19 cellular contexts compared by ENCODE assay signal in genomic region chr16:2243031-2243528, GRCh38. TPM values are rescaled to one million over a fixed set of nuclear protein-coding genes. Genes with fewer than 3 reads are reported as not detected.
DNase-seq lines count a peak whose midpoint lies in the region; ATAC-seq and TF ChIP-seq lines count a peak whose summit lies in the region.
"Had no signal": no experiment of that assay in that cellular context is flagged by ENCODE, and none has a peak within 500 bp of the region (broad histone marks: within the 10 kb centered on the region; RNA-seq: fewer than 3 reads in every experiment).

No MANE protein-coding gene starts in this region.

- DNase-seq in left ventricle myocardium superior (peak; percentile 33), cardiac septum (ENCODE audit: low spot score) (no peak), SK-MEL-5 (ENCODE audit: low read depth, low spot score) (peak; percentile 66), mesendoderm (peak; percentile 55), GM13976 (ENCODE audit: low spot score) (no peak), midbrain (lab: John Stamatoyannopoulos, UW) (no peak)
- DNase-seq: activated CD4-positive, alpha-beta memory T cell treated with anti-CD3 and anti-CD28 coated beads for 36 hours; activated T-cell treated with anti-CD3 and anti-CD28 coated beads, Interleukin-2, amount 50 U/mL, for 24 hours; CD4-positive, alpha-beta memory T cell; cortex of kidney; EL; NCI-H1436; NCI-H774; stimulated activated CD4-positive, alpha-beta T cell treated with anti-CD3 and anti-CD28 coated beads, Interleukin-4, amount 100 ng/mL, for 1 hour; T-cell had no signal

- H3K27me3 ChIP-seq in mesendoderm (ENCODE audit: insufficient read depth, low read length, poor library complexity): no peaks in the 10 kb centered on the region
- H3K27me3 ChIP-seq: pancreas had no signal

- H3K9ac ChIP-seq in mesendoderm (ENCODE audit: low read length): no peak overlapping the region

- no peak overlapping the region for H2BK5ac ChIP-seq in mesendoderm (ENCODE audit: low read length)

- in situ Hi-C loops in SK-MEL-5 (cut with HindIII; ENCODE audit: low pct_unique_long_range_greater_than_20kb, low sequenced_read_pairs) (no loop called here), GM13976 (cut with MboI; ENCODE audit: low sequenced_read_pairs, unreplicated experiment) (no loop called here)

- no peak for TF ChIP-seq CTCF in GM13976 (IDR thresholded peaks at IDR 0.05; ENCODE audit: borderline replicate concordance, control extremely low read depth, extremely low read depth, insufficient read depth, missing control alignments)

- no peaks in the 10 kb centered on the region for H3K4me1 ChIP-seq in mesendoderm (ENCODE audit: control insufficient read depth, low read depth, low read length)
- H3K4me1 ChIP-seq: pancreas had no signal

- no CpG with 5 or more reads among the region's 19 CpGs for WGBS in mesendoderm (ENCODE audit: extremely low coverage, insufficient coverage, low lambda C conversion rate)

- peaks cover 6% of the 10 kb centered on the region for H3K36me3 ChIP-seq in mesendoderm (ENCODE audit: control insufficient read depth, insufficient read depth, low read length)

- intact Hi-C loops in left ventricle myocardium superior (cut with micrococcal nuclease) (no loop called here), cardiac septum (cut with DNase I) (no loop called here)

- no peak overlapping the region for H2BK120ac ChIP-seq in mesendoderm (ENCODE audit: low read depth, low read length)

- no peak overlapping the region for H3K4me3 ChIP-seq in mesendoderm (ENCODE audit: low read length)
- H3K4me3 ChIP-seq: GM12878, pancreas had no signal

- no peaks in the 10 kb centered on the region for H3K79me2 ChIP-seq in mesendoderm (ENCODE audit: control insufficient read depth, insufficient read depth, low read length)

- H2BK15ac ChIP-seq in mesendoderm (replicated peaks; ENCODE audit: low read depth): no peak overlapping the region

- H3K18ac ChIP-seq in mesendoderm (ENCODE audit: low read length): no peak overlapping the region

- no peak overlapping the region for H3K4me2 ChIP-seq in mesendoderm (ENCODE audit: low read length)

- H3K4ac ChIP-seq in mesendoderm (ENCODE audit: low read depth, low read length): no peak overlapping the region

- H3K56ac ChIP-seq in mesendoderm (ENCODE audit: low read length): no peak overlapping the region

- no peak for ATAC-seq in left ventricle myocardium superior
- ATAC-seq: GM12878, left lobe of liver, pancreas, T-cell had no signal

- no peak overlapping the region for H3K27ac ChIP-seq in mesendoderm (ENCODE audit: low read depth, low read length)
- H3K27ac ChIP-seq: epithelial cell of prostate, pancreas had no signal

- H3K79me1 ChIP-seq in mesendoderm (ENCODE audit: low read length): peaks cover 2% of the 10 kb centered on the region

- H4K5ac ChIP-seq in mesendoderm (ENCODE audit: low read length): no peak overlapping the region

- H4K8ac ChIP-seq in mesendoderm (ENCODE audit: low read depth, low read length): no peak overlapping the region

- no peak overlapping the region for H3K23ac ChIP-seq in mesendoderm (ENCODE audit: low read length)

- no peak overlapping the region for H2AK5ac ChIP-seq in mesendoderm (ENCODE audit: low read length)

RNA-seq across cellular contexts. Expression of gene DNASE1L2, which starts 6.8 kb away (rescaled TPM):
- 0.47 TPM for total RNA-seq in left ventricle myocardium superior
- 0.57 TPM for total RNA-seq in cardiac septum
- 1.0 and 1.3 TPM in 2 replicates for total RNA-seq in SK-MEL-5 (2014; rRNA removed; shearing (Covaris generic))
- polyA plus RNA-seq in SK-MEL-5 (2015; cell fraction: cytosol; rRNA removed): 1.2 and 2.3 TPM in 2 replicates
- 12.8 and 14.4 TPM in 2 replicates for polyA plus RNA-seq in SK-MEL-5 (2015; cell fraction: nucleus; rRNA removed)
- 0.13 TPM for polyA plus RNA-seq in mesendoderm (2013, experiment 1 of 2)
- polyA plus RNA-seq in mesendoderm (2013, experiment 2 of 2): 0.06 TPM
- polyA plus RNA-seq: CD4-positive, alpha-beta memory T cell had no signal

RNA-seq across cellular contexts. Expression of gene ECI1, which starts 8.3 kb away (rescaled TPM):
- total RNA-seq in left ventricle myocardium superior (225 TPM), cardiac septum (139 TPM)
- 44.5 and 47.7 TPM in 2 replicates for total RNA-seq in SK-MEL-5 (2014; rRNA removed; shearing (Covaris generic))
- 81.1 and 98.0 TPM in 2 replicates for polyA plus RNA-seq in SK-MEL-5 (2015; cell fraction: cytosol; rRNA removed)
- 40.1 and 60.3 TPM in 2 replicates for polyA plus RNA-seq in SK-MEL-5 (2015; cell fraction: nucleus; rRNA removed)
- 32.2 TPM for polyA plus RNA-seq in mesendoderm (2013, experiment 1 of 2)
- 31.2 TPM for polyA plus RNA-seq in mesendoderm (2013, experiment 2 of 2)

RNA-seq across cellular contexts. Expression of gene E4F1, which starts 19.7 kb away (rescaled TPM):
- 14.2 TPM for total RNA-seq in left ventricle myocardium superior
- total RNA-seq in cardiac septum: 13.7 TPM
- total RNA-seq in SK-MEL-5 (2014; rRNA removed; shearing (Covaris generic)): 17.5 and 19.0 TPM in 2 replicates
- polyA plus RNA-seq in SK-MEL-5 (2015; cell fraction: cytosol; rRNA removed): 20.6 and 21.5 TPM in 2 replicates
- 150 and 188 TPM in 2 replicates for polyA plus RNA-seq in SK-MEL-5 (2015; cell fraction: nucleus; rRNA removed)
- 11.7 TPM for polyA plus RNA-seq in mesendoderm (2013, experiment 1 of 2)
- 12.2 TPM for polyA plus RNA-seq in mesendoderm (2013, experiment 2 of 2)

RNA-seq across cellular contexts. Expression of gene RNPS1, which starts 24.8 kb away (rescaled TPM):
- total RNA-seq in left ventricle myocardium superior (113 TPM), cardiac septum (106 TPM)
- 101 and 113 TPM in 2 replicates for total RNA-seq in SK-MEL-5 (2014; rRNA removed; shearing (Covaris generic))
- 315 and 319 TPM in 2 replicates for polyA plus RNA-seq in SK-MEL-5 (2015; cell fraction: cytosol; rRNA removed)
- 295 and 340 TPM in 2 replicates for polyA plus RNA-seq in SK-MEL-5 (2015; cell fraction: nucleus; rRNA removed)
- 318 TPM for polyA plus RNA-seq in mesendoderm (2013, experiment 1 of 2)
- 318 TPM for polyA plus RNA-seq in mesendoderm (2013, experiment 2 of 2)

RNA-seq across cellular contexts. Expression of gene PGP, which starts 28.4 kb away (rescaled TPM):
- 42.4 TPM for total RNA-seq in left ventricle myocardium superior
- 23.4 TPM for total RNA-seq in cardiac septum
- total RNA-seq in SK-MEL-5 (2014; rRNA removed; shearing (Covaris generic)): 13.6 and 15.1 TPM in 2 replicates
- 19.9 and 24.9 TPM in 2 replicates for polyA plus RNA-seq in SK-MEL-5 (2015; cell fraction: cytosol; rRNA removed)
- 57.5 and 59.0 TPM in 2 replicates for polyA plus RNA-seq in SK-MEL-5 (2015; cell fraction: nucleus; rRNA removed)
- 32.9 TPM for polyA plus RNA-seq in mesendoderm (2013, experiment 1 of 2)
- polyA plus RNA-seq in mesendoderm (2013, experiment 2 of 2): 32.1 TPM

Comparison
In these comparisons a context has a peak if more than half of its experiments do, and no peak if none do; other contexts are left out.
1. DNase-seq: peak in left ventricle myocardium superior (single experiment), SK-MEL-5 (single experiment) and mesendoderm (single experiment); none in cardiac septum (single experiment), GM13976 (single experiment) and midbrain (single experiment).